16 cellular contexts compared by ENCODE assay signal in the genomic region with DNA sequence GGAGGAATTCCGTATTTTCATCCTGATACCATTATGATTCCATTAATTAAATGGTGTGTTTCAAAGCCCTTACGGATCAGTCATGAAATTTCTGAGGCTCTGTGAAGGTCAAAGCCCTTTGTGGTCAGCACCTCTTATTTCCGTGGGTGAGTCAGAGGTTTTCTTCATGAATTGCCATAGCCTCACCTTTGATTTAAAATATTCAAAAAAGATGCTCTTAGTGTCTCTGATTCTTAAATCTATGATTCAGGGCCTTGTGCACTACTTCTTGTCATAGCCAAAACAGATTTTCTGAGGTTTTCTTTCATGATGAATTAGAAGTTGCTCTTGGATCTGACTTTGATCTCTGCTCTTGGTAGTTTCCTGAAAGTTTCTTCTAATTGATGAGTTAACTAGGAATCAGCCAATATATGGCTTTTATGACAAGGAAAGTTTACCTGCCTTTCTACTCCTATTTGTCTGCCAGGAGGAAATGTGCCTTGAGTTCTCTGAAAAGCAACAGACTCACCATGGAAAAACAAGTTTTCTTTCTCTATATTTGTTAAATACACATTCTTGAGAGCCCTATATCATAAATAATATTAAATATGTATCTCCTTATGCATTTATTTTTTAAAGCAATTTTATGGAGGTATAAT.
DNase-seq lines count a peak whose midpoint lies in the region; ATAC-seq, FAIRE-seq and TF ChIP-seq lines count a peak whose summit lies in the region.
"Had no signal": no experiment of that assay in that cellular context is flagged by ENCODE, and none has a peak within 500 bp of the region (broad histone marks: within the 10 kb centered on the region; RNA-seq: fewer than 3 reads in every experiment).

No MANE protein-coding gene starts in this region.

- TF ChIP-seq EP300 in HepG2 (IDR thresholded peaks at IDR 0.05; ENCODE audit: low read depth in 2 of 2, low read length in 2 of 2) (no peak), HepG2 (CRISPR knock-in tag; IDR thresholded peaks at IDR 0.05; ENCODE audit: borderline replicate concordance) (no peak), SK-N-SH (IDR thresholded peaks at IDR 0.05; ENCODE audit: borderline replicate concordance in 1 of 2, low read depth in 1 of 2, low read length in 1 of 2) (no peak)

- H3K79me2 ChIP-seq in HepG2 (ENCODE audit: insufficient read depth, low read length), result no peaks in the 10 kb centered on the region
- H3K79me2 ChIP-seq in SK-N-SH (ENCODE audit: insufficient read depth), result no peaks in the 10 kb centered on the region
- H3K79me2 ChIP-seq in fibroblast of lung (ENCODE audit: control insufficient read depth, insufficient read depth, low read length), result no peaks in the 10 kb centered on the region

- peaks cover 34% of the 10 kb centered on the region for H3F3A ChIP-seq in SK-N-SH (replicated peaks; ENCODE audit: insufficient read depth)

- FAIRE-seq in HepG2 (lab: Jason Lieb, UNC), result peak; percentile 15

- H3K9me2 ChIP-seq in SK-N-SH, result no peaks in the 10 kb centered on the region

- TF ChIP-seq CTCF in HepG2 (CRISPR knock-in tag; IDR thresholded peaks at IDR 0.05) (no peak), right lobe of liver (IDR thresholded peaks at IDR 0.05) (no peak), SK-N-SH (IDR thresholded peaks at IDR 0.05) (no peak), fibroblast of lung (conservative IDR thresholded peaks at IDR 0.05 in 1 of 2, IDR thresholded peaks at IDR 0.05 in 1 of 2; ENCODE audit: low read depth in 1 of 2, low read length in 2 of 2) (no peak)

- H3K27ac Mint-ChIP-seq in stimulated activated effector memory CD8-positive, alpha-beta T cell treated with anti-CD3 and anti-CD28 coated beads, Interleukin-12 subunit alpha, Interleukin-12 subunit beta, amount 100 ng/mL, for 72 hours, result no peak overlapping the region

- H4K20me1 ChIP-seq in HepG2 (ENCODE audit: insufficient read depth, low read length), result no peaks in the 10 kb centered on the region
- H4K20me1 ChIP-seq in SK-N-SH (ENCODE audit: insufficient read depth), result no peaks in the 10 kb centered on the region
- H4K20me1 ChIP-seq in fibroblast of lung (ENCODE audit: control insufficient read depth, extremely low read depth, insufficient read depth, low read length), result no peaks in the 10 kb centered on the region

- H3K27me3 ChIP-seq in HepG2 (ENCODE audit: control insufficient read depth in 1 of 2, insufficient read depth in 2 of 2, low read length in 2 of 2), result no peaks in the 10 kb centered on the region
- H3K27me3 ChIP-seq in right lobe of liver, result no peaks in the 10 kb centered on the region
- no peaks in the 10 kb centered on the region for H3K27me3 ChIP-seq in SK-N-SH (ENCODE audit: insufficient read depth)
- no peaks in the 10 kb centered on the region for H3K27me3 ChIP-seq in fibroblast of lung (ENCODE audit: control insufficient read depth, insufficient read depth, low read length)
- H3K27me3 ChIP-seq: adrenal gland, SJCRH30 had no signal

- H3K4me1 Mint-ChIP-seq in stimulated activated effector memory CD8-positive, alpha-beta T cell treated with anti-CD3 and anti-CD28 coated beads, Interleukin-12 subunit alpha, Interleukin-12 subunit beta, amount 100 ng/mL, for 72 hours, result peaks cover 7% of the 10 kb centered on the region

- intact Hi-C loops in HepG2 (cut with micrococcal nuclease; ENCODE audit: unreplicated experiment), result no loop called here
- intact Hi-C loops in right lobe of liver (cut with DNase I), result no loop called here

- H3K4me2 ChIP-seq in HepG2 (ENCODE audit: low read depth, low read length), result no peak overlapping the region
- peak overlapping the region; percentile 27; the same call in 1 of the 2 replicates for H3K4me2 ChIP-seq in SK-N-SH
- peak overlapping the region; percentile 1 for H3K4me2 ChIP-seq in fibroblast of lung (ENCODE audit: extremely low read depth, insufficient read depth, low read length)

- in situ Hi-C loops in HepG2 (cut with HindIII; ENCODE audit: extremely low pct_ligation_motif_present, low pct_unique_long_range_greater_than_20kb), result no loop called here

- peaks cover 5% of the 10 kb centered on the region for H3K9me3 Mint-ChIP-seq in stimulated activated effector memory CD8-positive, alpha-beta T cell treated with anti-CD3 and anti-CD28 coated beads, Interleukin-12 subunit alpha, Interleukin-12 subunit beta, amount 100 ng/mL, for 72 hours

- WGBS in HepG2 (ENCODE audit: low lambda C conversion rate), result under 1% methylated on average over 3 of the region's 3 CpGs
- WGBS in right lobe of liver (ENCODE audit: insufficient coverage, low coverage, low lambda C conversion rate, missing lambda C conversion rate), result 79% methylated on average over 3 of the region's 3 CpGs
- 28% methylated on average over 3 of the region's 3 CpGs for WGBS in SK-N-SH (ENCODE audit: low lambda C conversion rate)

- H3K36me3 ChIP-seq in HepG2 (replicated peaks in 1 of 2; ENCODE audit: control insufficient read depth in 1 of 2, insufficient read depth in 2 of 2, low read length in 2 of 2) (no peaks in the 10 kb centered on the region), right lobe of liver (no peaks in the 10 kb centered on the region), SK-N-SH (replicated peaks in 1 of 2; ENCODE audit: control insufficient read depth in 1 of 2, insufficient read depth in 2 of 2, low read length in 1 of 2) (peaks cover 0 to 2% of the 10 kb centered on the region in 2 experiments), fibroblast of lung (ENCODE audit: control insufficient read depth, insufficient read depth, low read length) (no peaks in the 10 kb centered on the region)
- H3K36me3 ChIP-seq: adrenal gland, SJCRH30, WERI-Rb-1 had no signal

- DNase-seq in HepG2 (ENCODE audit: low spot score) (no peak), right lobe of liver (no peak), SK-N-SH (no peak), fibroblast of lung (ENCODE audit: low read depth in 2 of 2) (peak; percentile 26 to 82), COLO829 (ENCODE audit: low spot score) (no peak)
- no peak for DNase-seq in stimulated activated effector memory CD8-positive, alpha-beta T cell treated with anti-CD3 and anti-CD28 coated beads, Interleukin-12 subunit alpha, Interleukin-12 subunit beta, amount 100 ng/mL, for 72 hours (ENCODE audit: low spot score in 2 of 2)
- DNase-seq: adrenal gland, DMS153, dorsolateral prefrontal cortex, KG1, NCI-H187, WERI-Rb-1 had no signal

- H3K4me1 ChIP-seq in HepG2 (ENCODE audit: insufficient read depth, low read length), result 0 out of 2 replicates have a peak, but pooled peaks cover 8% of the 10 kb centered on the region
- H3K4me1 ChIP-seq in right lobe of liver, result no peaks in the 10 kb centered on the region
- H3K4me1 ChIP-seq in SK-N-SH (ENCODE audit: control insufficient read depth in 1 of 2, insufficient read depth in 2 of 2, low read depth in 1 of 2, low read length in 1 of 2), result peaks cover 4 to 9% of the 10 kb centered on the region in 2 experiments; a peak in 2 of 4 replicates
- peaks cover 3% of the 10 kb centered on the region for H3K4me1 ChIP-seq in fibroblast of lung (ENCODE audit: control insufficient read depth, extremely low read depth, insufficient read depth, low read length)
- H3K4me1 ChIP-seq: adrenal gland, SJCRH30 had no signal

- TF ChIP-seq POLR2A in HepG2 (IDR thresholded peaks at IDR 0.05; ENCODE audit: insufficient read depth in 1 of 2, low read depth in 2 of 2, low read length in 2 of 2) (no peak), right lobe of liver (IDR thresholded peaks at IDR 0.05) (no peak)

- H2AFZ ChIP-seq in HepG2 (ENCODE audit: low read length), result no peak overlapping the region
- H2AFZ ChIP-seq in SK-N-SH (ENCODE audit: low read depth), result peak overlapping the region; percentile 85; the same call in 1 of the 2 replicates
- no peak overlapping the region for H2AFZ ChIP-seq in fibroblast of lung (ENCODE audit: low read length)

- CTCF ChIA-PET in HepG2 (lab: Yijun Ruan, JAX; ENCODE audit: low intra/inter-chr PET ratio, low total read pairs), result no interaction called here
- CTCF ChIA-PET in SK-N-SH (lab: Yijun Ruan, JAX), result no interaction called here

- no peak overlapping the region for H3K4me3 Mint-ChIP-seq in stimulated activated effector memory CD8-positive, alpha-beta T cell treated with anti-CD3 and anti-CD28 coated beads, Interleukin-12 subunit alpha, Interleukin-12 subunit beta, amount 100 ng/mL, for 72 hours

- no TSS peak for BruUV-seq in HepG2 (replicated peaks; lab: Mats Ljungman, UMichigan)

- H3K9ac ChIP-seq in HepG2 (ENCODE audit: insufficient read depth, low read depth, low read length) (no peak overlapping the region), SK-N-SH (peak overlapping the region; percentile 14; the same call in 1 of the 2 replicates), fibroblast of lung (ENCODE audit: insufficient read depth, low read length) (no peak overlapping the region)

- H3K27ac ChIP-seq in HepG2 (ENCODE audit: extremely low read length, insufficient read depth, low read length), result no peak overlapping the region
- H3K27ac ChIP-seq in right lobe of liver, result no peak overlapping the region
- peak overlapping the region; percentile 16 to 91; a peak in 3 of 4 replicates for H3K27ac ChIP-seq in SK-N-SH (ENCODE audit: low read depth in 2 of 2, low read length in 1 of 2)
- H3K27ac ChIP-seq in fibroblast of lung (ENCODE audit: insufficient read depth, low read length), result peak overlapping the region; percentile 61
- H3K27ac ChIP-seq: adrenal gland, dorsolateral prefrontal cortex, SJCRH30, WERI-Rb-1 had no signal

- POLR2A ChIA-PET in HepG2 (lab: Yijun Ruan, JAX) (no interaction called here), SK-N-SH (lab: Yijun Ruan, JAX) (no interaction called here)

- ATAC-seq in HepG2, result no peak
- ATAC-seq in right lobe of liver, result no peak
- peak; percentile 62 for ATAC-seq in stimulated activated effector memory CD8-positive, alpha-beta T cell treated with anti-CD3 and anti-CD28 coated beads, Interleukin-12 subunit alpha, Interleukin-12 subunit beta, amount 100 ng/mL, for 72 hours
- no peak for ATAC-seq in HG03439 (IDR thresholded peaks at IDR 0.05; ENCODE audit: unreplicated experiment)
- no peak for ATAC-seq in GM21515 (IDR thresholded peaks at IDR 0.05; ENCODE audit: unreplicated experiment)

- H3K4me3 ChIP-seq in HepG2 (replicated peaks in 1 of 3; ENCODE audit: insufficient read depth in 1 of 3, low read depth in 2 of 3, low read length in 3 of 3), result no peak overlapping the region
- H3K4me3 ChIP-seq in right lobe of liver, result no peak overlapping the region
- H3K4me3 ChIP-seq in SK-N-SH (ENCODE audit: low read depth in 2 of 2, low read length in 1 of 2), result no peak overlapping the region
- H3K4me3 ChIP-seq in fibroblast of lung (replicated peaks in 1 of 4; ENCODE audit: control extremely low read depth in 1 of 4, insufficient read depth in 1 of 4, low read depth in 3 of 4, low read length in 4 of 4), result no peak overlapping the region
- H3K4me3 ChIP-seq: adrenal gland, dorsolateral prefrontal cortex, lung, SJCRH30 had no signal

- H3K9me3 ChIP-seq in HepG2 (ENCODE audit: low read length) (no peaks in the 10 kb centered on the region), right lobe of liver (no peaks in the 10 kb centered on the region), SK-N-SH (peaks cover 10% of the 10 kb centered on the region; the same call in 1 of the 2 replicates), fibroblast of lung (ENCODE audit: control insufficient read depth, insufficient read depth, low read depth, low read length) (no peaks in the 10 kb centered on the region)
- H3K9me3 ChIP-seq: adrenal gland, SJCRH30 had no signal

- no peaks in the 10 kb centered on the region for H3K36me3 Mint-ChIP-seq in stimulated activated effector memory CD8-positive, alpha-beta T cell treated with anti-CD3 and anti-CD28 coated beads, Interleukin-12 subunit alpha, Interleukin-12 subunit beta, amount 100 ng/mL, for 72 hours

- no peak for TF ChIP-seq RAD21 in HepG2 (CRISPR knock-in tag; IDR thresholded peaks at IDR 0.05)
- TF ChIP-seq RAD21 in SK-N-SH (IDR thresholded peaks at IDR 0.05; ENCODE audit: low read length), result no peak

Comparison
In these comparisons a context has a peak if more than half of its experiments do, and no peak if none do; other contexts are left out.
1. DNase-seq: peak in fibroblast of lung (2 of 2); none in HepG2 (single experiment), right lobe of liver (0 of 3), SK-N-SH (single experiment), stimulated activated effector memory CD8-positive, alpha-beta T cell treated with anti-CD3 and anti-CD28 coated beads, Interleukin-12 subunit alpha, Interleukin-12 subunit beta, amount 100 ng/mL, for 72 hours (0 of 2) and COLO829 (single experiment).
2. H3K27ac ChIP-seq: peak in SK-N-SH (2 of 2) and fibroblast of lung (single experiment); none in HepG2 (single experiment) and right lobe of liver (0 of 3).